Comparison of ENCODE assay signal across 8 cellular contexts in genomic region chr4:23889814-23890269, GRCh38. TPM values are rescaled to one million over a fixed set of nuclear protein-coding genes. Genes with fewer than 3 reads are reported as not detected.
A peak's percentile ranks its signal among the peaks of the same experiment; 100 is the strongest.
DNase-seq lines count a peak whose midpoint lies in the region; ATAC-seq and TF ChIP-seq lines count a peak whose summit lies in the region.

A gene with protein sequence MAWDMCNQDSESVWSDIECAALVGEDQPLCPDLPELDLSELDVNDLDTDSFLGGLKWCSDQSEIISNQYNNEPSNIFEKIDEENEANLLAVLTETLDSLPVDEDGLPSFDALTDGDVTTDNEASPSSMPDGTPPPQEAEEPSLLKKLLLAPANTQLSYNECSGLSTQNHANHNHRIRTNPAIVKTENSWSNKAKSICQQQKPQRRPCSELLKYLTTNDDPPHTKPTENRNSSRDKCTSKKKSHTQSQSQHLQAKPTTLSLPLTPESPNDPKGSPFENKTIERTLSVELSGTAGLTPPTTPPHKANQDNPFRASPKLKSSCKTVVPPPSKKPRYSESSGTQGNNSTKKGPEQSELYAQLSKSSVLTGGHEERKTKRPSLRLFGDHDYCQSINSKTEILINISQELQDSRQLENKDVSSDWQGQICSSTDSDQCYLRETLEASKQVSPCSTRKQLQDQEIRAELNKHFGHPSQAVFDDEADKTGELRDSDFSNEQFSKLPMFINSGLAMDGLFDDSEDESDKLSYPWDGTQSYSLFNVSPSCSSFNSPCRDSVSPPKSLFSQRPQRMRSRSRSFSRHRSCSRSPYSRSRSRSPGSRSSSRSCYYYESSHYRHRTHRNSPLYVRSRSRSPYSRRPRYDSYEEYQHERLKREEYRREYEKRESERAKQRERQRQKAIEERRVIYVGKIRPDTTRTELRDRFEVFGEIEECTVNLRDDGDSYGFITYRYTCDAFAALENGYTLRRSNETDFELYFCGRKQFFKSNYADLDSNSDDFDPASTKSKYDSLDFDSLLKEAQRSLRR (minus strand): TSS chr4:23890047. CDS start chr4:23889957, 90 bp downstream.

- peak within 1 kb of the TSS; percentile 83 for H3K27ac Mint-ChIP-seq in osteocyte (ENCODE audit: unreplicated experiment)
- no peak within 1 kb of the TSS for H3K27ac Mint-ChIP-seq in effector memory CD8-positive, alpha-beta T cell

- peaks cover 12% of the 10 kb centered on the region for H3K4me1 ChIP-seq in KMS-11 (ENCODE audit: low read depth, poor library complexity, severe bottlenecking)

- H3K27ac ChIP-seq in KMS-11 = peak within 1 kb of the TSS; percentile 22; the same call in 1 of the 2 replicates

- no peaks in the 10 kb centered on the region for H3K36me3 ChIP-seq in KMS-11 (ENCODE audit: insufficient read depth)

- peak within 1 kb of the TSS; percentile 44; the same call in 1 of the 2 replicates for H3K9ac ChIP-seq in KMS-11

- peaks cover 56% of the 10 kb centered on the region for H3K4me1 Mint-ChIP-seq in osteocyte (ENCODE audit: unreplicated experiment)
- H3K4me1 Mint-ChIP-seq in effector memory CD8-positive, alpha-beta T cell (ENCODE audit: low read depth in 2 of 2) = peaks cover 0 to 6% of the 10 kb centered on the region in 2 donors

- no peaks in the 10 kb centered on the region for H4K20me1 ChIP-seq in KMS-11 (ENCODE audit: insufficient read depth)

- intact Hi-C loops in Right ventricle myocardium superior (cut with DNase I) = no loop called here

- H3K4me2 ChIP-seq in KMS-11 = peak within 1 kb of the TSS; percentile 73

- H3K27me3 ChIP-seq in KMS-11 (ENCODE audit: insufficient read depth, low read depth) = no peaks in the 10 kb centered on the region

- ATAC-seq in GM18511 (IDR thresholded peaks at IDR 0.05; ENCODE audit: unreplicated experiment) (peak; percentile 77), Right ventricle myocardium superior (ENCODE audit: poor library complexity) (peak; percentile 87), HG03139 (IDR thresholded peaks at IDR 0.05; ENCODE audit: unreplicated experiment) (no peak)
- ATAC-seq in effector memory CD8-positive, alpha-beta T cell (replicated peaks) = no peak

- H2AFZ ChIP-seq in KMS-11 (ENCODE audit: low read depth) = peak within 1 kb of the TSS; percentile 92

- H3K79me2 ChIP-seq in KMS-11 (ENCODE audit: insufficient read depth, low read depth) = no peaks in the 10 kb centered on the region

- DNase-seq in Right ventricle myocardium superior (peak; percentile 62), osteocyte (ENCODE audit: extremely low spot score, unreplicated experiment) (no peak)
- DNase-seq in effector memory CD8-positive, alpha-beta T cell = no peak
- DNase-seq in effector CD4-positive, alpha-beta T cell = no peak

- peak within 1 kb of the TSS; percentile 80 for H3K4me3 Mint-ChIP-seq in osteocyte (ENCODE audit: unreplicated experiment)
- peak within 1 kb of the TSS in 1 of 2 donors; percentile 42 for H3K4me3 Mint-ChIP-seq in effector memory CD8-positive, alpha-beta T cell

- H3K27me3 Mint-ChIP-seq in osteocyte (ENCODE audit: unreplicated experiment) = peaks cover 10% of the 10 kb centered on the region
- no peaks in the 10 kb centered on the region for H3K27me3 Mint-ChIP-seq in effector memory CD8-positive, alpha-beta T cell

- H3K9me3 Mint-ChIP-seq in osteocyte (ENCODE audit: unreplicated experiment) = no peaks in the 10 kb centered on the region
- H3K9me3 Mint-ChIP-seq in effector memory CD8-positive, alpha-beta T cell = peaks cover 0 to 4% of the 10 kb centered on the region in 2 donors

- H3K4me3 ChIP-seq in KMS-11 (IDR thresholded peaks at IDR 0.05; ENCODE audit: insufficient read depth, low read depth, low read length) (peak within 1 kb of the TSS; percentile 52), WI38 (ENCODE audit: low read depth, low read length) (peak within 1 kb of the TSS; percentile 59)

- TF ChIP-seq CTCF in KMS-11 (conservative IDR thresholded peaks at IDR 0.05; ENCODE audit: low read depth, low read length) = no peak
- TF ChIP-seq CTCF in WI38 (IDR thresholded peaks at IDR 0.05; ENCODE audit: low read depth, low read length) = no peak
- TF ChIP-seq CTCF in osteocyte (IDR thresholded peaks at IDR 0.05) = no peak

- no peaks in the 10 kb centered on the region for H3K36me3 Mint-ChIP-seq in osteocyte (ENCODE audit: unreplicated experiment)
- no peaks in the 10 kb centered on the region for H3K36me3 Mint-ChIP-seq in effector memory CD8-positive, alpha-beta T cell (ENCODE audit: insufficient read depth)

RNA-seq across cellular contexts. Expression of the gene that starts here (rescaled TPM):
- total RNA-seq in Right ventricle myocardium superior = 82.8 TPM
- 10.2 and 11.8 TPM in 2 replicates for total RNA-seq in osteocyte

Comparison
In these comparisons a context has a peak if more than half of its experiments do, and no peak if none do; other contexts are left out.
1. ATAC-seq: peak in GM18511 (single experiment) and Right ventricle myocardium superior (single experiment); none in HG03139 (single experiment) and effector memory CD8-positive, alpha-beta T cell (single experiment).